25 cellular contexts compared by ENCODE assay signal in the genomic region with DNA sequence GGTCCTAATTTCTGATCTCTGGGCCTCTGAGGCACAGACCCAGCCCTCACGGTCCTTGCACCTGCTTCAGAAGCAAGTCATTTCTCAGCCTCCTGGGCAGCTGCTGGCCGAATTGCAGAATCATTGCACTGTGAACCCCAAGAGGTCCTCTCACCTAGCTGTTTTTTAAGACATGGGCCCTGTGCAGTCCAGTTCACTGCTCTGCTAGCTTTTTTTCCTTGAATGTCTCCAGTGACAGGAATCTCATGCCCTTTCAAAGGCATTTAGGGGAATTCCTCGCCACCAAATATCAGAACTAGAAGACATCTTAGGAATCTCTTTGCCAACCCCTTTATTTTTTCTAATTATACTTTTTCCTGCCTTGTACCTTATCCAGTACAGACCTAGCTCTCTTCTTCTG. TPM values are rescaled to one million over a fixed set of nuclear protein-coding genes. Genes with fewer than 3 reads are reported as not detected.
DNase-seq lines count a peak whose midpoint lies in the region; ATAC-seq, FAIRE-seq and TF ChIP-seq lines count a peak whose summit lies in the region.
"Had no signal": no experiment of that assay in that cellular context is flagged by ENCODE, and none has a peak within 500 bp of the region (broad histone marks: within the 10 kb centered on the region; RNA-seq: fewer than 3 reads in every experiment).

No MANE protein-coding gene starts in this region.

- H3K27ac ChIP-seq in OCI-LY3 (ENCODE audit: low read length) (no peak overlapping the region), neuronal stem cell (replicated peaks; ENCODE audit: low read length) (no peak overlapping the region)
- H3K27ac ChIP-seq: GM23248 had no signal

- peak; percentile 90 for FAIRE-seq in G401.6 (lab: Jason Lieb, UNC)
- FAIRE-seq: A204.1, GM12891, GM19239, HTR-8/SVneo had no signal

- no peak for TF ChIP-seq CTCF in OCI-LY3 (IDR thresholded peaks at IDR 0.05; ENCODE audit: low read depth, low read length)

- H3K4me1 ChIP-seq in OCI-LY3 (ENCODE audit: low read length) (peaks cover 27% of the 10 kb centered on the region), neuronal stem cell (ENCODE audit: control insufficient read depth in 2 of 2, insufficient read depth in 1 of 2, low read depth in 1 of 2, low read length in 2 of 2) (peaks cover 0 to 6% of the 10 kb centered on the region in 2 donors)
- H3K4me1 ChIP-seq: BE2C, HAP-1 had no signal

- intact Hi-C loops in posterior vena cava (cut with DNase I): loop anchor here in 1 of 2 donors (10.0 kb wide), 1 partner anchor 1528 kb away; no protein-coding TSS in a partner anchor

- H3K36me3 Mint-ChIP-seq in stimulated activated effector memory CD8-positive, alpha-beta T cell treated with anti-CD3 and anti-CD28 coated beads, Interleukin-12 subunit alpha, Interleukin-12 subunit beta, amount 100 ng/mL, for 72 hours: no peaks in the 10 kb centered on the region
- no peaks in the 10 kb centered on the region for H3K36me3 Mint-ChIP-seq in natural killer cell treated with Interleukin-12 subunit alpha and Interleukin-12 subunit beta and Interleukin-15 and Interleukin-18, amount 100 ng/mL, for 72 hours
- H3K36me3 Mint-ChIP-seq: CD4-positive, CD25-positive, alpha-beta regulatory T cell; CD8-positive, alpha-beta memory T cell had no signal

- no peak overlapping the region for H2BK12ac ChIP-seq in neuronal stem cell (ENCODE audit: low read length)

- no peak overlapping the region for H3K23ac ChIP-seq in neuronal stem cell (ENCODE audit: low read depth, low read length, poor library complexity)

- H2AK5ac ChIP-seq in neuronal stem cell (ENCODE audit: low read depth, low read length): no peak overlapping the region

- peaks cover 24% of the 10 kb centered on the region for H3K4me1 Mint-ChIP-seq in stimulated activated effector memory CD8-positive, alpha-beta T cell treated with anti-CD3 and anti-CD28 coated beads, Interleukin-12 subunit alpha, Interleukin-12 subunit beta, amount 100 ng/mL, for 72 hours
- peaks cover 7 to 27% of the 10 kb centered on the region in 2 donors for H3K4me1 Mint-ChIP-seq in natural killer cell treated with Interleukin-12 subunit alpha and Interleukin-12 subunit beta and Interleukin-15 and Interleukin-18, amount 100 ng/mL, for 72 hours (ENCODE audit: low read depth in 2 of 2)

- WGBS in neuronal stem cell (ENCODE audit: extremely low coverage in 2 of 2, insufficient read length in 2 of 2, insufficient replicate concordance in 1 of 2), 2 donors: no CpG with 5 or more reads among the region's 3 CpGs

- H3K4me3 ChIP-seq in OCI-LY3 (ENCODE audit: low read length) (no peak overlapping the region), neuronal stem cell (ENCODE audit: low read length in 2 of 2) (no peak overlapping the region)
- H3K4me3 ChIP-seq: GM23248, HAP-1 had no signal

- H3K79me1 ChIP-seq in neuronal stem cell (ENCODE audit: low read depth, low read length): no peaks in the 10 kb centered on the region

- DNase-seq in posterior vena cava (ENCODE audit: low spot score) (peak; percentile 43), NCI-H2171 treated with DMSO at 0.1 percent for 48 hours (lab: John Stamatoyannopoulos, UW) (no peak), neuronal stem cell (ENCODE audit: low spot score) (no peak), NCI-H2107 treated with DMSO at 0.1 percent for 48 hours (lab: John Stamatoyannopoulos, UW; ENCODE audit: unreplicated experiment) (no peak)
- no peak for DNase-seq in stimulated activated effector memory CD8-positive, alpha-beta T cell treated with anti-CD3 and anti-CD28 coated beads, Interleukin-12 subunit alpha, Interleukin-12 subunit beta, amount 100 ng/mL, for 72 hours (ENCODE audit: low spot score in 2 of 2)
- DNase-seq in natural killer cell treated with Interleukin-12 subunit alpha and Interleukin-12 subunit beta and Interleukin-15 and Interleukin-18, amount 100 ng/mL, for 72 hours (ENCODE audit: low spot score): no peak
- DNase-seq: ACHN; BE2C; C1 segment of cervical spinal cord; CD4-positive, CD25-positive, alpha-beta regulatory T cell; CD8-positive, alpha-beta memory T cell; COR-L47; DMS 273 treated with DMSO at 0.1 percent for 48 hours; DMS53; DND-41; EL; GM23248; IMR-90 had no signal

- H3K18ac ChIP-seq in neuronal stem cell (ENCODE audit: low read length): no peak overlapping the region

- no peaks in the 10 kb centered on the region for H3K9me3 Mint-ChIP-seq in stimulated activated effector memory CD8-positive, alpha-beta T cell treated with anti-CD3 and anti-CD28 coated beads, Interleukin-12 subunit alpha, Interleukin-12 subunit beta, amount 100 ng/mL, for 72 hours
- no peaks in the 10 kb centered on the region for H3K9me3 Mint-ChIP-seq in natural killer cell treated with Interleukin-12 subunit alpha and Interleukin-12 subunit beta and Interleukin-15 and Interleukin-18, amount 100 ng/mL, for 72 hours
- H3K9me3 Mint-ChIP-seq: CD4-positive, CD25-positive, alpha-beta regulatory T cell; CD8-positive, alpha-beta memory T cell had no signal

- H4K8ac ChIP-seq in neuronal stem cell (ENCODE audit: low read depth, low read length): no peak overlapping the region

- H3K9me3 ChIP-seq in OCI-LY3 (ENCODE audit: insufficient read depth, low read length): no peaks in the 10 kb centered on the region
- peaks cover 0 to 2% of the 10 kb centered on the region in 2 donors for H3K9me3 ChIP-seq in neuronal stem cell (replicated peaks in 1 of 2; ENCODE audit: control insufficient read depth in 2 of 2, insufficient read depth in 1 of 2, low read depth in 1 of 2, low read length in 2 of 2)
- H3K9me3 ChIP-seq: BE2C, HAP-1 had no signal

- no peaks in the 10 kb centered on the region for H3K79me2 ChIP-seq in OCI-LY3 (ENCODE audit: low read length)

- H4K91ac ChIP-seq in neuronal stem cell (ENCODE audit: low read depth, low read length, poor library complexity): no peak overlapping the region

- no peak for ATAC-seq in stimulated activated effector memory CD8-positive, alpha-beta T cell treated with anti-CD3 and anti-CD28 coated beads, Interleukin-12 subunit alpha, Interleukin-12 subunit beta, amount 100 ng/mL, for 72 hours
- ATAC-seq in natural killer cell treated with Interleukin-12 subunit alpha and Interleukin-12 subunit beta and Interleukin-15 and Interleukin-18, amount 100 ng/mL, for 72 hours: no peak

- H2BK5ac ChIP-seq in neuronal stem cell (ENCODE audit: low read length): no peak overlapping the region

- H3K36me3 ChIP-seq in OCI-LY3 (replicated peaks; ENCODE audit: low read depth, low read length) (no peaks in the 10 kb centered on the region), neuronal stem cell (replicated peaks in 1 of 2; ENCODE audit: control insufficient read depth in 2 of 2, insufficient read depth in 2 of 2, low read length in 2 of 2) (no peaks in the 10 kb centered on the region)
- H3K36me3 ChIP-seq: BE2C, HAP-1 had no signal

- H3K27ac Mint-ChIP-seq in stimulated activated effector memory CD8-positive, alpha-beta T cell treated with anti-CD3 and anti-CD28 coated beads, Interleukin-12 subunit alpha, Interleukin-12 subunit beta, amount 100 ng/mL, for 72 hours: peak overlapping the region; percentile 30
- H3K27ac Mint-ChIP-seq in natural killer cell treated with Interleukin-12 subunit alpha and Interleukin-12 subunit beta and Interleukin-15 and Interleukin-18, amount 100 ng/mL, for 72 hours: no peak overlapping the region
- H3K27ac Mint-ChIP-seq: CD4-positive, CD25-positive, alpha-beta regulatory T cell; CD8-positive, alpha-beta memory T cell had no signal

- no peaks in the 10 kb centered on the region for H3K27me3 ChIP-seq in OCI-LY3 (ENCODE audit: low read depth, low read length)
- peaks cover 0 to 74% (median 0%) of the 10 kb centered on the region in 3 experiments for H3K27me3 ChIP-seq in neuronal stem cell (ENCODE audit: control insufficient read depth in 3 of 3, insufficient read depth in 3 of 3, low read depth in 1 of 3, low read length in 3 of 3)
- H3K27me3 ChIP-seq: BE2C had no signal

- no peaks in the 10 kb centered on the region for H4K20me1 ChIP-seq in OCI-LY3 (ENCODE audit: insufficient read depth, low read length)

- H3K4me2 ChIP-seq in OCI-LY3 (ENCODE audit: low read length) (peak overlapping the region; percentile 23; the same call in 1 of the 2 replicates), neuronal stem cell (ENCODE audit: insufficient read depth, low read length, poor library complexity, severe bottlenecking) (no peak overlapping the region)

- no peak overlapping the region for H3K9ac ChIP-seq in OCI-LY3 (ENCODE audit: low read length)
- no peak overlapping the region for H3K9ac ChIP-seq in neuronal stem cell (ENCODE audit: low read depth, low read length, poor library complexity)
- H3K9ac ChIP-seq: GM23248 had no signal

- H3K27me3 Mint-ChIP-seq in natural killer cell treated with Interleukin-12 subunit alpha and Interleukin-12 subunit beta and Interleukin-15 and Interleukin-18, amount 100 ng/mL, for 72 hours: no peaks in the 10 kb centered on the region
- H3K27me3 Mint-ChIP-seq: CD4-positive, CD25-positive, alpha-beta regulatory T cell had no signal

- H3K4ac ChIP-seq in neuronal stem cell (ENCODE audit: low read length): no peak overlapping the region

- H3K4me3 Mint-ChIP-seq in stimulated activated effector memory CD8-positive, alpha-beta T cell treated with anti-CD3 and anti-CD28 coated beads, Interleukin-12 subunit alpha, Interleukin-12 subunit beta, amount 100 ng/mL, for 72 hours: no peak overlapping the region
- H3K4me3 Mint-ChIP-seq in natural killer cell treated with Interleukin-12 subunit alpha and Interleukin-12 subunit beta and Interleukin-15 and Interleukin-18, amount 100 ng/mL, for 72 hours: no peak overlapping the region
- H3K4me3 Mint-ChIP-seq: CD4-positive, CD25-positive, alpha-beta regulatory T cell; CD8-positive, alpha-beta memory T cell had no signal

- H3K14ac ChIP-seq in neuronal stem cell (ENCODE audit: low read length): no peak overlapping the region

- no peak overlapping the region for H2BK15ac ChIP-seq in neuronal stem cell (ENCODE audit: low read length)

- H2BK120ac ChIP-seq in neuronal stem cell (ENCODE audit: low read depth, low read length): no peak overlapping the region

- no peak overlapping the region; the same call in 1 of the 2 replicates for H2AFZ ChIP-seq in OCI-LY3 (ENCODE audit: low read depth, low read length)
- no peak overlapping the region for H2AFZ ChIP-seq in neuronal stem cell (ENCODE audit: low read length)
- H2AFZ ChIP-seq: GM23248 had no signal

RNA-seq across cellular contexts. Expression of gene TP53I11, which starts 35.6 kb away (rescaled TPM):
- total RNA-seq in posterior vena cava: 100 to 1,000 TPM; 107 to 186 TPM
- 10 to 100 TPM in 1 of 2 donors, 1 to 10 TPM in 1; 3.2 to 12.2 TPM for total RNA-seq in natural killer cell treated with Interleukin-12 subunit alpha and Interleukin-12 subunit beta and Interleukin-15 and Interleukin-18, amount 100 ng/mL, for 72 hours
- polyA plus RNA-seq in neuronal stem cell (2013, experiment 1 of 2): 235 TPM
- polyA plus RNA-seq in neuronal stem cell (2013, experiment 2 of 2): 227 TPM

Comparison
In these comparisons a context has a peak if more than half of its experiments do, and no peak if none do; other contexts are left out.
1. RNA of gene TP53I11, which starts 35.6 kb away (total RNA-seq): 107 to 186 TPM in posterior vena cava; 3.2 to 12.2 TPM in natural killer cell treated with Interleukin-12 subunit alpha and Interleukin-12 subunit beta and Interleukin-15 and Interleukin-18, amount 100 ng/mL, for 72 hours; every median in the first group is over 4 times any median in the second.